11 cellular contexts compared by ENCODE assay signal in genomic region chr2:10873790-10874437, GRCh38. TPM values are rescaled to one million over a fixed set of nuclear protein-coding genes. Genes with fewer than 3 reads are reported as not detected.
A peak's percentile ranks its signal among the peaks of the same experiment; 100 is the strongest.
DNase-seq lines count a peak whose midpoint lies in the region; ATAC-seq and TF ChIP-seq lines count a peak whose summit lies in the region.
"Had no signal": no experiment of that assay in that cellular context is flagged by ENCODE, and none has a peak within 500 bp of the region (broad histone marks: within the 10 kb centered on the region; RNA-seq: fewer than 3 reads in every experiment).

No MANE protein-coding gene starts in this region.

- H4K20me1 ChIP-seq in OCI-LY3 (ENCODE audit: insufficient read depth, low read length): no peaks in the 10 kb centered on the region

- no peaks in the 10 kb centered on the region for H3K27me3 Mint-ChIP-seq in Caco-2 (ENCODE audit: insufficient read depth, unreplicated experiment)

- intact Hi-C loops in left ventricle myocardium superior (cut with micrococcal nuclease) (no loop called here), Caco-2 (cut with micrococcal nuclease; ENCODE audit: unreplicated experiment) (no loop called here)

- H3K4me1 ChIP-seq in OCI-LY3 (ENCODE audit: low read length) (peaks cover 27% of the 10 kb centered on the region), Caco-2 (0 out of 2 replicates have a peak, but pooled peaks cover 3% of the 10 kb centered on the region)

- ATAC-seq in GM18870 (IDR thresholded peaks at IDR 0.05; ENCODE audit: unreplicated experiment): peak; percentile 67
- ATAC-seq in left ventricle myocardium superior: peak; percentile 93
- ATAC-seq in activated CD4-positive, CD25-positive, alpha-beta regulatory T cell treated with anti-CD3 and anti-CD28 coated beads, Interleukin-2, amount 50 U/mL, for 24 hours: no peak

- no peaks in the 10 kb centered on the region for H3K4me1 Mint-ChIP-seq in Caco-2 (ENCODE audit: low read depth, unreplicated experiment)
- H3K4me1 Mint-ChIP-seq: CD4-positive, CD25-positive, alpha-beta regulatory T cell had no signal

- no peak overlapping the region for H3K27ac Mint-ChIP-seq in Caco-2 (ENCODE audit: unreplicated experiment)
- H3K27ac Mint-ChIP-seq: CD4-positive, CD25-positive, alpha-beta regulatory T cell had no signal

- peaks cover 10% of the 10 kb centered on the region for H3K9me3 Mint-ChIP-seq in Caco-2 (ENCODE audit: unreplicated experiment)

- H3K36me3 Mint-ChIP-seq in Caco-2 (ENCODE audit: insufficient read depth, unreplicated experiment): no peaks in the 10 kb centered on the region
- H3K36me3 Mint-ChIP-seq: CD4-positive, CD25-positive, alpha-beta regulatory T cell had no signal

- no peaks in the 10 kb centered on the region for H3K79me2 ChIP-seq in OCI-LY3 (ENCODE audit: low read length)

- no peak overlapping the region; the same call in 1 of the 2 replicates for H3K27ac ChIP-seq in OCI-LY3 (ENCODE audit: low read length)
- H3K27ac ChIP-seq: brain microvascular endothelial cell had no signal

- TF ChIP-seq CTCF in OCI-LY3 (IDR thresholded peaks at IDR 0.05; ENCODE audit: low read depth, low read length): no peak
- no peak for TF ChIP-seq CTCF in Caco-2 (IDR thresholded peaks at IDR 0.05; ENCODE audit: insufficient read depth in 1 of 2, low read depth in 1 of 2, low read length in 1 of 2, severe bottlenecking in 1 of 2, unreplicated experiment in 1 of 2)

- no TSS peak for BruUV-seq in Caco-2 (replicated peaks; lab: Mats Ljungman, UMichigan)

- DNase-seq in Daoy (ENCODE audit: low read depth): peak; percentile 56
- DNase-seq in left ventricle myocardium superior: peak; percentile 76
- no peak for DNase-seq in Caco-2
- DNase-seq in DMS 273 treated with DMSO at 0.1 percent for 48 hours (lab: John Stamatoyannopoulos, UW): no peak
- DNase-seq in SIG-M5 (lab: John Stamatoyannopoulos, UW): no peak
- DNase-seq: brain microvascular endothelial cell; CD4-positive, CD25-positive, alpha-beta regulatory T cell; midbrain had no signal

- CTCF ChIA-PET in Caco-2 (lab: Charles Lee): no interaction called here

- no peak overlapping the region for H3K4me3 ChIP-seq in OCI-LY3 (ENCODE audit: low read length)
- H3K4me3 ChIP-seq in Caco-2 (ENCODE audit: low read depth, low read length): no peak overlapping the region

- H3K27me3 ChIP-seq in OCI-LY3 (ENCODE audit: low read depth, low read length): 0 out of 2 replicates have a peak, but pooled peaks cover 3% of the 10 kb centered on the region
- H3K27me3 ChIP-seq in Caco-2 (replicated peaks; ENCODE audit: control insufficient read depth, insufficient read depth, low read length): no peaks in the 10 kb centered on the region
- H3K27me3 ChIP-seq: brain microvascular endothelial cell had no signal

- H3K36me3 ChIP-seq in OCI-LY3 (replicated peaks; ENCODE audit: low read depth, low read length) (no peaks in the 10 kb centered on the region), Caco-2 (ENCODE audit: control insufficient read depth, insufficient read depth, low read length) (no peaks in the 10 kb centered on the region)
- H3K36me3 ChIP-seq: brain microvascular endothelial cell had no signal

- H3K9me3 ChIP-seq in OCI-LY3 (ENCODE audit: insufficient read depth, low read length): 0 out of 2 replicates have a peak, but pooled peaks cover 6% of the 10 kb centered on the region
- H3K9me3 ChIP-seq in Caco-2: no peaks in the 10 kb centered on the region; the same call in 1 of the 2 replicates

- POLR2A ChIA-PET in Caco-2 (lab: Charles Lee): no interaction called here

- peak overlapping the region; percentile 20 for H2AFZ ChIP-seq in OCI-LY3 (ENCODE audit: low read depth, low read length)

- no peak overlapping the region for H3K4me3 Mint-ChIP-seq in Caco-2 (ENCODE audit: unreplicated experiment)
- H3K4me3 Mint-ChIP-seq: CD4-positive, CD25-positive, alpha-beta regulatory T cell had no signal

- H3K9ac ChIP-seq in OCI-LY3 (ENCODE audit: low read length): no peak overlapping the region

- H3K4me2 ChIP-seq in OCI-LY3 (ENCODE audit: low read length): peak overlapping the region; percentile 37

RNA-seq across cellular contexts. Expression of gene KCNF1, which starts 37.8 kb away (rescaled TPM):
- not detected in 2 replicates for total RNA-seq in Daoy (2014; rRNA removed; shearing (Covaris generic))
- 0.17 TPM for total RNA-seq in left ventricle myocardium superior
- 0.28 and 0.29 TPM in 2 replicates for total RNA-seq in Caco-2 (2022)
- total RNA-seq: CD4-positive, CD25-positive, alpha-beta regulatory T cell had no signal

Comparison
In these comparisons a context has a peak if more than half of its experiments do, and no peak if none do; other contexts are left out.
1. DNase-seq: peak in Daoy (single experiment) and left ventricle myocardium superior (single experiment); none in Caco-2 (0 of 2), DMS 273 treated with DMSO at 0.1 percent for 48 hours (single experiment) and SIG-M5 (single experiment).
2. ATAC-seq: peak in GM18870 (single experiment) and left ventricle myocardium superior (single experiment); none in activated CD4-positive, CD25-positive, alpha-beta regulatory T cell treated with anti-CD3 and anti-CD28 coated beads, Interleukin-2, amount 50 U/mL, for 24 hours (0 of 2).